ENCODE assay signal across 1 cellular context in the genomic region with DNA sequence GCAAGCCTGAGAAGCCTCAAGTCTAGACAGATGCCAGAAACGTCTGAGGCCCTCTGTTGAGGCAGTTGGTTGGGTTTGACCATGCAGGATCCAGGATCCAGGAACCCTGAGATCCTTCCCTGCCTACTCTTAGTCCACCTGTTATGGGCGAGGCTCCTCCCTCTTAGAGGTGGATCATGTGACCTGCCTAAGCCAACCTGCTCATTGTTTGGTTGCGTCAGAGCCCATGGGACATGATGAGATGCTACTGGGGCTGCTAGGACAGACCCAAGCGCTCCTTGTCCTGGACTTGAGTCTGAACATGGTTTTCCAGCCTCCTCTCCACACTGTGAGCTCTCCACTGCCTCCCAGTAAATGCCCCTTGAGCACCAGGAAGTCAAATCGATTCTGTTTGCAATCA.
TF ChIP-seq lines count a peak whose summit lies in the region.

No MANE protein-coding gene starts in this region.

TF ChIP-seq in H1, 55 proteins besides CTCF, POLR2A, EP300 and RAD21:
- TF ChIP-seq ZNF274 (IDR thresholded peaks at IDR 0.05; ENCODE audit: borderline replicate concordance, extremely low read depth, low read length): no peak
- no peak for TF ChIP-seq BRCA1 (IDR thresholded peaks at IDR 0.05; ENCODE audit: low read depth, low read length)
- TF ChIP-seq YY1 (IDR thresholded peaks at IDR 0.05; ENCODE audit: low read depth, low read length): no peak
- no peak for TF ChIP-seq SIRT6 (IDR thresholded peaks at IDR 0.05; ENCODE audit: low read length)
- no peak for TF ChIP-seq NANOG (IDR thresholded peaks at IDR 0.05; ENCODE audit: insufficient read depth, low read depth, low read length, poor library complexity, severe bottlenecking)
- TF ChIP-seq JUN (IDR thresholded peaks at IDR 0.05; ENCODE audit: low read depth, low read length): no peak
- TF ChIP-seq HDAC6 (IDR thresholded peaks at IDR 0.05; ENCODE audit: low read depth, low read length): no peak
- no peak for TF ChIP-seq GTF2F1 (IDR thresholded peaks at IDR 0.05; ENCODE audit: borderline replicate concordance, low read depth, low read length)
